Comparison of ENCODE assay signal across 35 cellular contexts in genomic region chr1:57293214-57293613, GRCh38.
"Had no signal": no experiment of that assay in that cellular context is flagged by ENCODE, and none has a peak within 500 bp of the region (broad histone marks: within the 10 kb centered on the region; RNA-seq: fewer than 3 reads in every experiment).

No MANE protein-coding gene starts in this region.

- H3K9ac ChIP-seq: SK-N-SH had no signal

- ATAC-seq: activated CD8-positive, alpha-beta memory T cell treated with anti-CD3 and anti-CD28 coated beads, Interleukin-2, amount 10 ng/mL, durations not matched to agents 7 days and 5 days; activated naive CD8-positive, alpha-beta T cell treated with anti-CD3 and anti-CD28 coated beads, Interleukin-2, amount 50 U/mL, for 24 hours had no signal

- H3K36me3 ChIP-seq: cardiac muscle cell, MG63, SJSA1, WERI-Rb-1 had no signal

- H3K27me3 ChIP-seq: cardiac muscle cell, MG63, SJSA1 had no signal

- H3K4me3 ChIP-seq: cardiac muscle cell, coronary artery, MG63, SJSA1 had no signal

- H3K27me3 Mint-ChIP-seq: activated CD8-positive, alpha-beta memory T cell treated with anti-CD3 and anti-CD28 coated beads, Interleukin-2, amount 10 ng/mL, durations not matched to agents 7 days and 5 days; activated naive CD4-positive, alpha-beta T cell treated with anti-CD3 and anti-CD28 coated beads, Interleukin-2, amount 10 ng/mL, durations not matched to agents 7 days and 5 days had no signal

- H3K27ac ChIP-seq: cardiac muscle cell, coronary artery, SJSA1, WERI-Rb-1 had no signal

- H3K9me3 ChIP-seq: MG63, SJSA1, SK-N-SH had no signal

- DNase-seq: activated CD4-positive, alpha-beta memory T cell treated with anti-CD3 and anti-CD28 coated beads, Interleukin-2, amount 10 ng/mL, durations not matched to agents 7 days and 5 days; activated CD4-positive, alpha-beta T cell treated with anti-CD3 and anti-CD28 coated beads for 1 hour; activated CD4-positive, alpha-beta T cell treated with anti-CD3 and anti-CD28 coated beads for 48 hours; activated CD4-positive, CD25-positive, alpha-beta regulatory T cell; activated CD8-positive, alpha-beta memory T cell treated with anti-CD3 and anti-CD28 coated beads for 24 hours; activated CD8-positive, alpha-beta memory T cell treated with anti-CD3 and anti-CD28 coated beads, Interleukin-2, amount 10 ng/mL, durations not matched to agents 7 days and 5 days; activated CD8-positive, alpha-beta memory T cell treated with anti-CD3 and anti-CD28 coated beads, Interleukin-2, amount 50 U/mL, for 48 hours; activated effector memory CD4-positive, alpha-beta T cell treated with Interleukin-2 at 50 U/mL for 16 hours; activated naive CD4-positive, alpha-beta T cell treated with anti-CD3 and anti-CD28 coated beads, Interleukin-2, amount 10 ng/mL, durations not matched to agents 7 days and 5 days; activated naive CD8-positive, alpha-beta T cell treated with anti-CD3 and anti-CD28 coated beads, Interleukin-2, amount 50 U/mL, for 24 hours; activated T-cell treated with anti-CD3 and anti-CD28 coated beads, Interleukin-2, amount 50 U/mL, for 48 hours; anterior cingulate cortex; Kasumi-1; MG63; NCI-H1048; NCI-H1105 treated with DMSO at 0.1 percent for 48 hours; NCI-H1436; NCI-H1694; NCI-H1930; NCI-H2081 treated with DMSO at 0.1 percent for 48 hours; NCI-H226; NCI-H446 treated with DMSO at 0.1 percent for 48 hours; NCI-H69; NCI-H82; OCI-M1; SHP77 treated with DMSO at 0.1 percent for 48 hours; SK-N-SH; T-helper 1 cell; T-helper 2 cell; T1000; WERI-Rb-1 had no signal

- H3K4me1 Mint-ChIP-seq: activated CD4-positive, alpha-beta memory T cell treated with anti-CD3 and anti-CD28 coated beads, Interleukin-2, amount 10 ng/mL, durations not matched to agents 7 days and 5 days; activated CD8-positive, alpha-beta memory T cell treated with anti-CD3 and anti-CD28 coated beads, Interleukin-2, amount 10 ng/mL, durations not matched to agents 7 days and 5 days; activated naive CD4-positive, alpha-beta T cell treated with anti-CD3 and anti-CD28 coated beads, Interleukin-2, amount 10 ng/mL, durations not matched to agents 7 days and 5 days; activated naive CD8-positive, alpha-beta T cell treated with anti-CD3 and anti-CD28 coated beads, Interleukin-2, amount 50 U/mL, for 24 hours had no signal

- H3K27ac Mint-ChIP-seq: activated CD4-positive, alpha-beta memory T cell treated with anti-CD3 and anti-CD28 coated beads, Interleukin-2, amount 10 ng/mL, durations not matched to agents 7 days and 5 days; activated CD8-positive, alpha-beta memory T cell treated with anti-CD3 and anti-CD28 coated beads, Interleukin-2, amount 10 ng/mL, durations not matched to agents 7 days and 5 days; activated naive CD4-positive, alpha-beta T cell treated with anti-CD3 and anti-CD28 coated beads, Interleukin-2, amount 10 ng/mL, durations not matched to agents 7 days and 5 days; activated naive CD8-positive, alpha-beta T cell; activated naive CD8-positive, alpha-beta T cell treated with anti-CD3 and anti-CD28 coated beads, Interleukin-2, amount 50 U/mL, for 24 hours had no signal

- H3K36me3 Mint-ChIP-seq: activated CD8-positive, alpha-beta memory T cell treated with anti-CD3 and anti-CD28 coated beads, Interleukin-2, amount 10 ng/mL, durations not matched to agents 7 days and 5 days; activated naive CD4-positive, alpha-beta T cell treated with anti-CD3 and anti-CD28 coated beads, Interleukin-2, amount 10 ng/mL, durations not matched to agents 7 days and 5 days; activated naive CD8-positive, alpha-beta T cell had no signal

- H3K4me3 Mint-ChIP-seq: activated CD4-positive, alpha-beta memory T cell treated with anti-CD3 and anti-CD28 coated beads, Interleukin-2, amount 10 ng/mL, durations not matched to agents 7 days and 5 days; activated CD8-positive, alpha-beta memory T cell treated with anti-CD3 and anti-CD28 coated beads, Interleukin-2, amount 10 ng/mL, durations not matched to agents 7 days and 5 days; activated naive CD4-positive, alpha-beta T cell treated with anti-CD3 and anti-CD28 coated beads, Interleukin-2, amount 10 ng/mL, durations not matched to agents 7 days and 5 days; activated naive CD8-positive, alpha-beta T cell; activated naive CD8-positive, alpha-beta T cell treated with anti-CD3 and anti-CD28 coated beads, Interleukin-2, amount 50 U/mL, for 24 hours had no signal

- H3K9me3 Mint-ChIP-seq: activated CD4-positive, alpha-beta memory T cell treated with anti-CD3 and anti-CD28 coated beads, Interleukin-2, amount 10 ng/mL, durations not matched to agents 7 days and 5 days; activated naive CD4-positive, alpha-beta T cell treated with anti-CD3 and anti-CD28 coated beads, Interleukin-2, amount 10 ng/mL, durations not matched to agents 7 days and 5 days; activated naive CD8-positive, alpha-beta T cell treated with anti-CD3 and anti-CD28 coated beads, Interleukin-2, amount 50 U/mL, for 24 hours had no signal

- H3K4me1 ChIP-seq: SJSA1 had no signal

- H3K4me2 ChIP-seq: SK-N-SH had no signal
